In genomic region chrX:140250363-140250762, GRCh38 we compare ENCODE assay signal across 17 cellular contexts.
DNase-seq lines count a peak whose midpoint lies in the region; ATAC-seq and TF ChIP-seq lines count a peak whose summit lies in the region.
"Had no signal": no experiment of that assay in that cellular context is flagged by ENCODE, and none has a peak within 500 bp of the region (broad histone marks: within the 10 kb centered on the region; RNA-seq: fewer than 3 reads in every experiment).

No MANE protein-coding gene starts in this region.

- H3F3A ChIP-seq in neural progenitor cell (ENCODE audit: low read depth), result no peaks in the 10 kb centered on the region

- H3K9me3 ChIP-seq in endodermal cell (ENCODE audit: control insufficient read depth, low read length) (no peaks in the 10 kb centered on the region), neural progenitor cell (ENCODE audit: low read depth) (no peaks in the 10 kb centered on the region), ascending aorta (no peaks in the 10 kb centered on the region)
- H3K9me3 ChIP-seq: Caco-2, HAP-1 had no signal

- peaks cover 15% of the 10 kb centered on the region for H3K4me1 Mint-ChIP-seq in endodermal cell
- peaks cover 35% of the 10 kb centered on the region for H3K4me1 Mint-ChIP-seq in neural progenitor cell
- H3K4me1 Mint-ChIP-seq: B cell; CD4-positive, CD25-positive, alpha-beta regulatory T cell had no signal

- H3K27me3 ChIP-seq in endodermal cell (ENCODE audit: control insufficient read depth, insufficient read depth, low read length, poor library complexity, severe bottlenecking) (no peaks in the 10 kb centered on the region), neural progenitor cell (no peaks in the 10 kb centered on the region), ascending aorta (no peaks in the 10 kb centered on the region)

- no peak overlapping the region for H3K4me3 Mint-ChIP-seq in endodermal cell
- H3K4me3 Mint-ChIP-seq in neural progenitor cell, result peak overlapping the region; percentile 67
- H3K4me3 Mint-ChIP-seq: B cell; CD4-positive, CD25-positive, alpha-beta regulatory T cell; CD8-positive, alpha-beta T cell; HFFc6 had no signal

- H3K4me3 ChIP-seq in endodermal cell (ENCODE audit: low read length) (no peak overlapping the region), neural progenitor cell (no peak overlapping the region), ascending aorta (no peak overlapping the region)
- H3K4me3 ChIP-seq: BLaER1, GM23248, HAP-1 had no signal

- H3K9ac ChIP-seq in endodermal cell (ENCODE audit: extremely low read depth, low read length, poor library complexity, severe bottlenecking) (no peak overlapping the region), neural progenitor cell (no peak overlapping the region)
- H3K9ac ChIP-seq: BLaER1, GM23248 had no signal

- H3K36me3 Mint-ChIP-seq in endodermal cell (ENCODE audit: low read depth) (no peaks in the 10 kb centered on the region), neural progenitor cell (no peaks in the 10 kb centered on the region)
- H3K36me3 Mint-ChIP-seq: CD4-positive, CD25-positive, alpha-beta regulatory T cell; CD8-positive, alpha-beta T cell had no signal

- 77% methylated on average over 9 of the region's 10 CpGs; no CpG with 5 or more reads in 1 of the 2 experiments for WGBS in endodermal cell (ENCODE audit: insufficient coverage in 1 of 2, insufficient read length in 1 of 2), 2 experiments

- no peaks in the 10 kb centered on the region for H4K20me1 ChIP-seq in neural progenitor cell (ENCODE audit: low read depth)
- H4K20me1 ChIP-seq: BLaER1 had no signal

- no peak overlapping the region for H3K4me2 ChIP-seq in neural progenitor cell
- H3K4me2 ChIP-seq: BLaER1 had no signal

- ATAC-seq in GM21737 (IDR thresholded peaks at IDR 0.05; ENCODE audit: unreplicated experiment), result no peak
- ATAC-seq: CD8-positive, alpha-beta T cell had no signal

- H3K27ac ChIP-seq in endodermal cell (ENCODE audit: low read depth, low read length) (peak overlapping the region; percentile 88), neural progenitor cell (no peak overlapping the region), ascending aorta (no peak overlapping the region)
- H3K27ac ChIP-seq: BLaER1, C4-2B, GM23248 had no signal

- H3K27me3 Mint-ChIP-seq in endodermal cell (ENCODE audit: insufficient read depth) (no peaks in the 10 kb centered on the region), neural progenitor cell (ENCODE audit: insufficient read depth, low read depth) (no peaks in the 10 kb centered on the region)
- H3K27me3 Mint-ChIP-seq: B cell; CD4-positive, CD25-positive, alpha-beta regulatory T cell had no signal

- intact Hi-C loops in ascending aorta (cut with DNase I), result no loop called here

- H3K9me3 Mint-ChIP-seq in endodermal cell (no peaks in the 10 kb centered on the region), neural progenitor cell (peaks cover 6% of the 10 kb centered on the region)
- H3K9me3 Mint-ChIP-seq: CD8-positive, alpha-beta T cell had no signal

- H3K79me2 ChIP-seq in neural progenitor cell (ENCODE audit: low read depth), result no peaks in the 10 kb centered on the region

- H2AFZ ChIP-seq in neural progenitor cell (replicated peaks), result no peak overlapping the region
- H2AFZ ChIP-seq: GM23248 had no signal

- H3K4me1 ChIP-seq in endodermal cell (ENCODE audit: control insufficient read depth, insufficient read depth, low read length), result no peaks in the 10 kb centered on the region
- peaks cover 5% of the 10 kb centered on the region for H3K4me1 ChIP-seq in neural progenitor cell
- no peaks in the 10 kb centered on the region for H3K4me1 ChIP-seq in ascending aorta
- H3K4me1 ChIP-seq: BLaER1, Caco-2, HAP-1 had no signal

- no peak for TF ChIP-seq CTCF in endodermal cell (conservative IDR thresholded peaks at IDR 0.05)
- no peak for TF ChIP-seq CTCF in neural progenitor cell (IDR thresholded peaks at IDR 0.05)
- no peak for TF ChIP-seq CTCF in ascending aorta (IDR thresholded peaks at IDR 0.05)

- DNase-seq in endodermal cell (no peak), neural progenitor cell (ENCODE audit: low spot score) (no peak), retina (peak; percentile 40), ascending aorta (ENCODE audit: low spot score in 2 of 2) (no peak), SHP77 (lab: John Stamatoyannopoulos, UW) (no peak)
- DNase-seq: Caco-2; CD4-positive, CD25-positive, alpha-beta regulatory T cell; CD8-positive, alpha-beta T cell; DMS153; DND-41; GM23248; HFFc6 had no signal

- H3K36me3 ChIP-seq in endodermal cell (ENCODE audit: control insufficient read depth, insufficient read depth, low read length) (no peaks in the 10 kb centered on the region), neural progenitor cell (no peaks in the 10 kb centered on the region), ascending aorta (no peaks in the 10 kb centered on the region)
- H3K36me3 ChIP-seq: BLaER1, HAP-1 had no signal

- no peak overlapping the region for H3K27ac Mint-ChIP-seq in endodermal cell
- peak overlapping the region; percentile 97 for H3K27ac Mint-ChIP-seq in neural progenitor cell
- H3K27ac Mint-ChIP-seq: B cell; CD4-positive, CD25-positive, alpha-beta regulatory T cell; CD8-positive, alpha-beta T cell; HFFc6 had no signal
